Comparison of ENCODE assay signal across 22 cellular contexts in the genomic region with DNA sequence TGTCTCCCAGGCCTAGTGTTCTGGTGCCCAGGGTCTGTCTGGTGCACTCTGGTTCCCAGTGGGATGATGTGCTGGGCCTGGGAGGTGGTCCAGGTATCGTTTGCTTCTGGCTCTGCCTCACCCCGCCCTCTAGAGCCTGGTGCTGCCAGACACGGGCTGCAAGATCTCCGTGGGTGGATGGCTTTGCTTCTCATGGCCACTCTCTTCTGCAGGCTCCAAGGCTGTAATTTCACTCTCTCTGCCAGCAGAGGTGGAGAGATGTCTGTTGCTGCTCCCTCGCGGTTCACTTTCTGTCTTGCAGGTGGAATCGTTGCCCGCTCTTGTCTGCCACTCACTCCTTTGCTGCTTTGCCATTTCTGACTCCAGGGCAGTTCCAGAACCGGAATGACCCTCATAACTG.
"Had no signal": no experiment of that assay in that cellular context is flagged by ENCODE, and none has a peak within 500 bp of the region (broad histone marks: within the 10 kb centered on the region; RNA-seq: fewer than 3 reads in every experiment).

No MANE protein-coding gene starts in this region.

- H3K27ac Mint-ChIP-seq: activated naive CD8-positive, alpha-beta T cell treated with anti-CD3 and anti-CD28 coated beads, Interleukin-2, amount 10 ng/mL, durations not matched to agents 7 days and 5 days; activated T-cell treated with anti-CD3 and anti-CD28 coated beads, Interleukin-2, amount 50 U/mL, for 72 hours; dendritic cell treated with granulocyte-macrophage colony-stimulating factor and Interleukin-4, amounts not matched to agents 40 ng/mL and 50 ng/mL, for 4 days; stimulated activated naive CD8-positive, alpha-beta T cell treated with anti-CD3 and anti-CD28 coated beads, Interleukin-15, Interleukin-2, amounts not matched to agents 100 ng/mL and 50 ng/mL, for 24 hours; T-helper 1 cell treated with Interleukin-12 subunit alpha and Interleukin-12 subunit beta and Interleukin-4 antibody, amounts not matched to agents 30 μg/mL and 1 μg/mL, for 36 hours; type B pancreatic cell had no signal

- H3K4me3 Mint-ChIP-seq: activated naive CD8-positive, alpha-beta T cell treated with anti-CD3 and anti-CD28 coated beads, Interleukin-2, amount 10 ng/mL, durations not matched to agents 7 days and 5 days; activated T-cell treated with anti-CD3 and anti-CD28 coated beads, Interleukin-2, amount 50 U/mL, for 72 hours; dendritic cell treated with granulocyte-macrophage colony-stimulating factor and Interleukin-4, amounts not matched to agents 40 ng/mL and 50 ng/mL, for 4 days; immature natural killer cell; naive thymus-derived CD8-positive, alpha-beta T cell; stimulated activated naive CD8-positive, alpha-beta T cell treated with anti-CD3 and anti-CD28 coated beads, Interleukin-15, Interleukin-2, amounts not matched to agents 100 ng/mL and 50 ng/mL, for 24 hours; T-helper 1 cell treated with Interleukin-12 subunit alpha and Interleukin-12 subunit beta and Interleukin-4 antibody, amounts not matched to agents 30 μg/mL and 1 μg/mL, for 36 hours; type B pancreatic cell had no signal

- H3K4me1 ChIP-seq: gastrocnemius medialis, lower lobe of right lung had no signal

- H3K27me3 ChIP-seq: brain microvascular endothelial cell, gastrocnemius medialis had no signal

- H3K27ac ChIP-seq: brain microvascular endothelial cell, gastrocnemius medialis, lower lobe of right lung, skin epidermis, VCaP had no signal

- H3K4me3 ChIP-seq: gastrocnemius medialis, lower lobe of right lung, skin epidermis had no signal

- H3K4me1 Mint-ChIP-seq: activated naive CD8-positive, alpha-beta T cell treated with anti-CD3 and anti-CD28 coated beads, Interleukin-2, amount 10 ng/mL, durations not matched to agents 7 days and 5 days had no signal

- H3K9me3 ChIP-seq: gastrocnemius medialis, lower lobe of right lung had no signal

- H3K27me3 Mint-ChIP-seq: activated naive CD8-positive, alpha-beta T cell treated with anti-CD3 and anti-CD28 coated beads, Interleukin-2, amount 10 ng/mL, durations not matched to agents 7 days and 5 days; dendritic cell treated with granulocyte-macrophage colony-stimulating factor and Interleukin-4, amounts not matched to agents 40 ng/mL and 50 ng/mL, for 4 days; naive thymus-derived CD8-positive, alpha-beta T cell; stimulated activated naive CD8-positive, alpha-beta T cell treated with anti-CD3 and anti-CD28 coated beads, Interleukin-15, Interleukin-2, amounts not matched to agents 100 ng/mL and 50 ng/mL, for 24 hours; type B pancreatic cell had no signal

- DNase-seq: activated CD4-positive, alpha-beta T cell treated with anti-CD3 and anti-CD28 coated beads, Interleukin-2, amount 50 U/mL, for 4 hours; activated CD4-positive, CD25-positive, alpha-beta regulatory T cell treated with anti-CD3 and anti-CD28 coated beads, Interleukin-2, amount 50 U/mL, for 72 hours; activated gamma-delta T cell; activated naive CD8-positive, alpha-beta T cell treated with anti-CD3 and anti-CD28 coated beads, Interleukin-2, amount 10 ng/mL, durations not matched to agents 7 days and 5 days; activated T-cell treated with anti-CD3 and anti-CD28 coated beads, Interleukin-2, amount 50 U/mL, for 72 hours; brain microvascular endothelial cell; effector CD8-positive, alpha-beta T cell; gastrocnemius medialis; immature natural killer cell; lower lobe of right lung; naive thymus-derived CD8-positive, alpha-beta T cell; nucleus accumbens; retina; stimulated activated CD4-positive, alpha-beta T cell treated with anti-CD3 and anti-CD28 coated beads, Interleukin-15, amount 100 ng/mL, for 24 hours; stimulated activated CD4-positive, alpha-beta T cell treated with anti-CD3 and anti-CD28 coated beads, Interleukin-2, amount 100 ng/mL, for 48 hours had no signal

- H3K9me3 Mint-ChIP-seq: activated naive CD8-positive, alpha-beta T cell treated with anti-CD3 and anti-CD28 coated beads, Interleukin-2, amount 10 ng/mL, durations not matched to agents 7 days and 5 days; activated T-cell treated with anti-CD3 and anti-CD28 coated beads, Interleukin-2, amount 50 U/mL, for 72 hours; dendritic cell treated with granulocyte-macrophage colony-stimulating factor and Interleukin-4, amounts not matched to agents 40 ng/mL and 50 ng/mL, for 4 days; immature natural killer cell; naive thymus-derived CD8-positive, alpha-beta T cell; stimulated activated naive CD8-positive, alpha-beta T cell treated with anti-CD3 and anti-CD28 coated beads, Interleukin-15, Interleukin-2, amounts not matched to agents 100 ng/mL and 50 ng/mL, for 24 hours; T-helper 1 cell treated with Interleukin-12 subunit alpha and Interleukin-12 subunit beta and Interleukin-4 antibody, amounts not matched to agents 30 μg/mL and 1 μg/mL, for 36 hours; type B pancreatic cell had no signal

- ATAC-seq: activated T-cell treated with anti-CD3 and anti-CD28 coated beads, Interleukin-2, amount 50 U/mL, for 72 hours; esophagus mucosa; gastrocnemius medialis; lower lobe of right lung; naive thymus-derived CD8-positive, alpha-beta T cell had no signal
